In the genomic region with DNA sequence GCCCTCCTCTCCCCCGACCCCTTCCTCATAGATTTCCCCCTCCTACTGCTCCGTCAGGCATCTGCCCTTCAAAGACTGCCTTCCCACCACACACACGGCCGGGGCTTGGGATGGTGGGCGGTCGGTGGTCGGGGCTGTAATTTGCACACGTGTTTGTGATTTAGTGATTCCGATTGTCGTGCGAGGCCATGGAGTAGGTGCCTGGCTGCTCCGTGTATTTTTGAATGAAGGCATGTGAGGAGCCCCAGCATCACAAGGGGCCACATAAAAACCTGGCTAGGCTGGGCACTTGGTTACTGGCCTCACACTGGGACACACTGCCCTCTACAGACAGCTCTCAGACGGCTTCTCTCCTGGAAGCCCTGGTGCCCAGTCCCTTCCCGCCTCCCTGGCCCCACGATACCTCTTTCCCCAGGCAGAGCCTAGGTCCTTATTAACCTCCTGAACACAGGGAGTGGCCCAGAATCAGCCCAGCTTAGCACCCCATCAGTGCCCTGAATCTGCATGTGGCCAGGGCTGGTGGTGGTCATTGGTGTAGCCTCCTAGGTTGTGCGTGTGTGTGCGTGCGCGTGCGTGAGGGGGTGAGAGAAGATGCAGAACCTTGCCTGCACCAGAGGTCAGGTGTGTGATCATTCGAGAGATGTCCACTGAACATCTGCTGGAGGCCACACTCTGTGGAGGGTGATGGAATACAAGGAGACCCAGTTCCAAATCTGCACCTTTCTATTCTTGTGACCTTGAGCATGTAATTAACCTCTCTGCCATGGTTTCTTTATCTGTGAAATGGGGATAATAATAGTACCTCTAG, we compare ENCODE assay signal across 1 cellular context.
A peak's percentile ranks its signal among the peaks of the same experiment; 100 is the strongest.
TF ChIP-seq lines count a peak whose summit lies in the region.

No MANE protein-coding gene starts in this region.

TF ChIP-seq in HepG2, 621 proteins besides CTCF, POLR2A, EP300 and RAD21 (continued from another document and continues in another):
- TF ChIP-seq, protein P1, sequence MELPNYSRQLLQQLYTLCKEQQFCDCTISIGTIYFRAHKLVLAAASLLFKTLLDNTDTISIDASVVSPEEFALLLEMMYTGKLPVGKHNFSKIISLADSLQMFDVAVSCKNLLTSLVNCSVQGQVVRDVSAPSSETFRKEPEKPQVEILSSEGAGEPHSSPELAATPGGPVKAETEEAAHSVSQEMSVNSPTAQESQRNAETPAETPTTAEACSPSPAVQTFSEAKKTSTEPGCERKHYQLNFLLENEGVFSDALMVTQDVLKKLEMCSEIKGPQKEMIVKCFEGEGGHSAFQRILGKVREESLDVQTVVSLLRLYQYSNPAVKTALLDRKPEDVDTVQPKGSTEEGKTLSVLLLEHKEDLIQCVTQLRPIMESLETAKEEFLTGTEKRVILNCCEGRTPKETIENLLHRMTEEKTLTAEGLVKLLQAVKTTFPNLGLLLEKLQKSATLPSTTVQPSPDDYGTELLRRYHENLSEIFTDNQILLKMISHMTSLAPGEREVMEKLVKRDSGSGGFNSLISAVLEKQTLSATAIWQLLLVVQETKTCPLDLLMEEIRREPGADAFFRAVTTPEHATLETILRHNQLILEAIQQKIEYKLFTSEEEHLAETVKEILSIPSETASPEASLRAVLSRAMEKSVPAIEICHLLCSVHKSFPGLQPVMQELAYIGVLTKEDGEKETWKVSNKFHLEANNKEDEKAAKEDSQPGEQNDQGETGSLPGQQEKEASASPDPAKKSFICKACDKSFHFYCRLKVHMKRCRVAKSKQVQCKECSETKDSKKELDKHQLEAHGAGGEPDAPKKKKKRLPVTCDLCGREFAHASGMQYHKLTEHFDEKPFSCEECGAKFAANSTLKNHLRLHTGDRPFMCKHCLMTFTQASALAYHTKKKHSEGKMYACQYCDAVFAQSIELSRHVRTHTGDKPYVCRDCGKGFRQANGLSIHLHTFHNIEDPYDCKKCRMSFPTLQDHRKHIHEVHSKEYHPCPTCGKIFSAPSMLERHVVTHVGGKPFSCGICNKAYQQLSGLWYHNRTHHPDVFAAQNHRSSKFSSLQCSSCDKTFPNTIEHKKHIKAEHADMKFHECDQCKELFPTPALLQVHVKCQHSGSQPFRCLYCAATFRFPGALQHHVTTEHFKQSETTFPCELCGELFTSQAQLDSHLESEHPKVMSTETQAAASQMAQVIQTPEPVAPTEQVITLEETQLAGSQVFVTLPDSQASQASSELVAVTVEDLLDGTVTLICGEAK (IDR thresholded peaks at IDR 0.05), result no peak
- TF ChIP-seq, protein P1 (CRISPR knock-in tag; IDR thresholded peaks at IDR 0.05), result no peak; the same call in none of the 2 replicates
- TF ChIP-seq SIN3A (IDR thresholded peaks at IDR 0.05; ENCODE audit: borderline replicate concordance, low read depth, low read length) (peak; percentile 68; the same call in 1 of the 2 replicates), PCBP2 (optimal IDR thresholded peaks at IDR 0.05; ENCODE audit: low read depth, low read length, poor library complexity, severe bottlenecking) (peak; percentile 9), FOXC1 (CRISPR knock-in tag; IDR thresholded peaks at IDR 0.05; ENCODE audit: borderline replicate concordance) (peak; percentile 83), ZNF557 (CRISPR knock-in tag; IDR thresholded peaks at IDR 0.05) (peak; percentile 49; the same call in 1 of the 2 replicates), MEF2D (CRISPR knock-in tag; IDR thresholded peaks at IDR 0.05) (peak; percentile 82; the same call in 1 of the 2 replicates), ZNF484 (CRISPR knock-in tag; IDR thresholded peaks at IDR 0.05; ENCODE audit: borderline replicate concordance, low read depth) (peak; percentile 43; the same call in 1 of the 2 replicates), TCF7 (IDR thresholded peaks at IDR 0.05; ENCODE audit: low read depth) (no peak), SNRNP70 (IDR thresholded peaks at IDR 0.05; ENCODE audit: low read depth, low read length) (no peak), HES4 (CRISPR knock-in tag; IDR thresholded peaks at IDR 0.05; ENCODE audit: borderline replicate concordance) (peak; percentile 90; the same call in 1 of the 2 replicates), JUND (CRISPR knock-in tag; IDR thresholded peaks at IDR 0.05) (no peak), ZNF253 (CRISPR knock-in tag; IDR thresholded peaks at IDR 0.05; ENCODE audit: borderline replicate concordance) (peak; percentile 80; the same call in 1 of the 2 replicates), IRF2 (CRISPR knock-in tag; IDR thresholded peaks at IDR 0.05) (peak; percentile 94), SSRP1 (CRISPR knock-in tag; IDR thresholded peaks at IDR 0.05) (peak; percentile 61; the same call in 1 of the 2 replicates), ZNF879 (CRISPR knock-in tag; IDR thresholded peaks at IDR 0.05) (0 out of 2 replicates have a peak, but pooled peaks have one; percentile 41), MED1 (CRISPR knock-in tag; IDR thresholded peaks at IDR 0.05) (peak; percentile 90), FOXM1 (CRISPR knock-in tag; IDR thresholded peaks at IDR 0.05) (no peak), HNF4A (CRISPR knock-in tag; IDR thresholded peaks at IDR 0.05) (peak; percentile 52), ARNT2 (CRISPR knock-in tag; IDR thresholded peaks at IDR 0.05; ENCODE audit: low read depth) (no peak), RFX1 (IDR thresholded peaks at IDR 0.05) (no peak), KLF12 (CRISPR knock-in tag; IDR thresholded peaks at IDR 0.05; ENCODE audit: borderline replicate concordance) (peak; percentile 71; the same call in 1 of the 2 replicates), AGO2 (optimal IDR thresholded peaks at IDR 0.05; ENCODE audit: low read depth, low read length) (peak; percentile 25), ZNF33A (CRISPR knock-in tag; IDR thresholded peaks at IDR 0.05; ENCODE audit: borderline replicate concordance) (no peak; the same call in none of the 2 replicates)
- TF ChIP-seq, protein P2, sequence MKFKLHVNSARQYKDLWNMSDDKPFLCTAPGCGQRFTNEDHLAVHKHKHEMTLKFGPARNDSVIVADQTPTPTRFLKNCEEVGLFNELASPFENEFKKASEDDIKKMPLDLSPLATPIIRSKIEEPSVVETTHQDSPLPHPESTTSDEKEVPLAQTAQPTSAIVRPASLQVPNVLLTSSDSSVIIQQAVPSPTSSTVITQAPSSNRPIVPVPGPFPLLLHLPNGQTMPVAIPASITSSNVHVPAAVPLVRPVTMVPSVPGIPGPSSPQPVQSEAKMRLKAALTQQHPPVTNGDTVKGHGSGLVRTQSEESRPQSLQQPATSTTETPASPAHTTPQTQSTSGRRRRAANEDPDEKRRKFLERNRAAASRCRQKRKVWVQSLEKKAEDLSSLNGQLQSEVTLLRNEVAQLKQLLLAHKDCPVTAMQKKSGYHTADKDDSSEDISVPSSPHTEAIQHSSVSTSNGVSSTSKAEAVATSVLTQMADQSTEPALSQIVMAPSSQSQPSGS (CRISPR knock-in tag; IDR thresholded peaks at IDR 0.05), result 0 out of 2 replicates have a peak, but pooled peaks have one; percentile 25
- TF ChIP-seq, protein P3, sequence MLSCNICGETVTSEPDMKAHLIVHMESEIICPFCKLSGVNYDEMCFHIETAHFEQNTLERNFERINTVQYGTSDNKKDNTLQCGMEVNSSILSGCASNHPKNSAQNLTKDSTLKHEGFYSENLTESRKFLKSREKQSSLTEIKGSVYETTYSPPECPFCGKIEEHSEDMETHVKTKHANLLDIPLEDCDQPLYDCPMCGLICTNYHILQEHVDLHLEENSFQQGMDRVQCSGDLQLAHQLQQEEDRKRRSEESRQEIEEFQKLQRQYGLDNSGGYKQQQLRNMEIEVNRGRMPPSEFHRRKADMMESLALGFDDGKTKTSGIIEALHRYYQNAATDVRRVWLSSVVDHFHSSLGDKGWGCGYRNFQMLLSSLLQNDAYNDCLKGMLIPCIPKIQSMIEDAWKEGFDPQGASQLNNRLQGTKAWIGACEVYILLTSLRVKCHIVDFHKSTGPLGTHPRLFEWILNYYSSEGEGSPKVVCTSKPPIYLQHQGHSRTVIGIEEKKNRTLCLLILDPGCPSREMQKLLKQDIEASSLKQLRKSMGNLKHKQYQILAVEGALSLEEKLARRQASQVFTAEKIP (CRISPR knock-in tag; IDR thresholded peaks at IDR 0.05; ENCODE audit: borderline replicate concordance), result no peak
- TF ChIP-seq, protein P4, sequence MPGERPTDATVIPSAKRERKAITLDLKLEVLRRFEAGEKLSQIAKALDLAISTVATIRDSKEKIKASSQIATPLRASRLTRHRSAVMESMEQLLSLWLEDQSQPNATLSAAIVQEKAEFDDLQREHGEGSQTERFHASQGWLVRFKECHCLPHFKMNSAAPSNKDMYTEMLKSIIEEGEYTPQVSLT (CRISPR knock-in tag; IDR thresholded peaks at IDR 0.05; ENCODE audit: borderline replicate concordance, low read depth), result no peak
- TF ChIP-seq, protein P5, sequence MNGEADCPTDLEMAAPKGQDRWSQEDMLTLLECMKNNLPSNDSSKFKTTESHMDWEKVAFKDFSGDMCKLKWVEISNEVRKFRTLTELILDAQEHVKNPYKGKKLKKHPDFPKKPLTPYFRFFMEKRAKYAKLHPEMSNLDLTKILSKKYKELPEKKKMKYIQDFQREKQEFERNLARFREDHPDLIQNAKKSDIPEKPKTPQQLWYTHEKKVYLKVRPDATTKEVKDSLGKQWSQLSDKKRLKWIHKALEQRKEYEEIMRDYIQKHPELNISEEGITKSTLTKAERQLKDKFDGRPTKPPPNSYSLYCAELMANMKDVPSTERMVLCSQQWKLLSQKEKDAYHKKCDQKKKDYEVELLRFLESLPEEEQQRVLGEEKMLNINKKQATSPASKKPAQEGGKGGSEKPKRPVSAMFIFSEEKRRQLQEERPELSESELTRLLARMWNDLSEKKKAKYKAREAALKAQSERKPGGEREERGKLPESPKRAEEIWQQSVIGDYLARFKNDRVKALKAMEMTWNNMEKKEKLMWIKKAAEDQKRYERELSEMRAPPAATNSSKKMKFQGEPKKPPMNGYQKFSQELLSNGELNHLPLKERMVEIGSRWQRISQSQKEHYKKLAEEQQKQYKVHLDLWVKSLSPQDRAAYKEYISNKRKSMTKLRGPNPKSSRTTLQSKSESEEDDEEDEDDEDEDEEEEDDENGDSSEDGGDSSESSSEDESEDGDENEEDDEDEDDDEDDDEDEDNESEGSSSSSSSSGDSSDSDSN (CRISPR knock-in tag; IDR thresholded peaks at IDR 0.05), result peak; percentile 74; the same call in 1 of the 2 replicates
- TF ChIP-seq, protein P6, sequence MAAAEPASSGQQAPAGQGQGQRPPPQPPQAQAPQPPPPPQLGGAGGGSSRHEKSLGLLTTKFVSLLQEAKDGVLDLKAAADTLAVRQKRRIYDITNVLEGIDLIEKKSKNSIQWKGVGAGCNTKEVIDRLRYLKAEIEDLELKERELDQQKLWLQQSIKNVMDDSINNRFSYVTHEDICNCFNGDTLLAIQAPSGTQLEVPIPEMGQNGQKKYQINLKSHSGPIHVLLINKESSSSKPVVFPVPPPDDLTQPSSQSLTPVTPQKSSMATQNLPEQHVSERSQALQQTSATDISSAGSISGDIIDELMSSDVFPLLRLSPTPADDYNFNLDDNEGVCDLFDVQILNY (CRISPR knock-in tag; conservative IDR thresholded peaks at IDR 0.05), result no peak
- TF ChIP-seq, protein P7, sequence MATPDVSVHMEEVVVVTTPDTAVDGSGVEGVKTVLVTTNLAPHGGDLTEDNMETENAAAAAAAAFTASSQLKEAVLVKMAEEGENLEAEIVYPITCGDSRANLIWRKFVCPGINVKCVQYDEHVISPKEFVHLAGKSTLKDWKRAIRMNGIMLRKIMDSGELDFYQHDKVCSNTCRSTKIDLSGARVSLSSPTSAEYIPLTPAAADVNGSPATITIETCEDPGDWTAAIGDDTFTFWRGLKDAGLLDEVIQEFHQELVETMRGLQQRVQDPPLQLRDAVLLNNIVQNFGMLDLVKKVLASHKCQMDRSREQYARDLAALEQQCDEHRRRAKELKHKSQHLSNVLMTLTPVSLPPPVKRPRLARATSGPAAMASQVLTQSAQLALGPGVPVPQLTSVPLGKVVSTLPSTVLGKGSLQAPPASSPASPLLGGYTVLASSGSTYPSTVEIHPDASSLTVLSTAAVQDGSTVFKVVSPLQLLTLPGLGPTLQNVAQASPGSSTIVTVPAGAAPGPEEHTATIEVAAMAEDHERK (CRISPR knock-in tag; IDR thresholded peaks at IDR 0.05; ENCODE audit: low read depth), result no peak
- TF ChIP-seq, protein P8, sequence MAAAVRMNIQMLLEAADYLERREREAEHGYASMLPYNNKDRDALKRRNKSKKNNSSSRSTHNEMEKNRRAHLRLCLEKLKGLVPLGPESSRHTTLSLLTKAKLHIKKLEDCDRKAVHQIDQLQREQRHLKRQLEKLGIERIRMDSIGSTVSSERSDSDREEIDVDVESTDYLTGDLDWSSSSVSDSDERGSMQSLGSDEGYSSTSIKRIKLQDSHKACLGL (CRISPR knock-in tag; IDR thresholded peaks at IDR 0.05), result no peak; the same call in 1 of the 2 replicates
- TF ChIP-seq, protein P9, sequence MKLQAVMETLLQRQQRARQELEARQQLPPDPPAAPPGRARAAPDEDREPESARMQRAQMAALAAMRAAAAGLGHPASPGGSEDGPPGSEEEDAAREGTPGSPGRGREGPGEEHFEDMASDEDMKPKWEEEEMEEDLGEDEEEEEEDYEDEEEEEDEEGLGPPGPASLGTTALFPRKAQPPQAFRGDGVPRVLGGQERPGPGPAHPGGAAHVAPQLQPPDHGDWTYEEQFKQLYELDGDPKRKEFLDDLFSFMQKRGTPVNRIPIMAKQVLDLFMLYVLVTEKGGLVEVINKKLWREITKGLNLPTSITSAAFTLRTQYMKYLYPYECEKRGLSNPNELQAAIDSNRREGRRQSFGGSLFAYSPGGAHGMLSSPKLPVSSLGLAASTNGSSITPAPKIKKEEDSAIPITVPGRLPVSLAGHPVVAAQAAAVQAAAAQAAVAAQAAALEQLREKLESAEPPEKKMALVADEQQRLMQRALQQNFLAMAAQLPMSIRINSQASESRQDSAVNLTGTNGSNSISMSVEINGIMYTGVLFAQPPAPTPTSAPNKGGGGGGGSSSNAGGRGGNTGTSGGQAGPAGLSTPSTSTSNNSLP (IDR thresholded peaks at IDR 0.05; ENCODE audit: low read depth, low read length), result no peak; the same call in 1 of the 2 replicates
